In genomic region chr12:32305163-32305562, GRCh38 we compare ENCODE assay signal across 8 cellular contexts.
A peak's percentile ranks its signal among the peaks of the same experiment; 100 is the strongest.
DNase-seq lines count a peak whose midpoint lies in the region; ATAC-seq, FAIRE-seq and TF ChIP-seq lines count a peak whose summit lies in the region.

No MANE protein-coding gene starts in this region.

- no peak overlapping the region for H2AFZ ChIP-seq in SU-DHL-6 (ENCODE audit: low read depth, low read length, severe bottlenecking)

- H3K4me2 ChIP-seq in SU-DHL-6 (ENCODE audit: low read depth, low read length, poor library complexity, severe bottlenecking), result peak overlapping the region; percentile 54

- no peaks in the 10 kb centered on the region for H4K20me1 ChIP-seq in SU-DHL-6 (ENCODE audit: low read depth, low read length)

- peak; percentile 70 for FAIRE-seq in islet of Langerhans (lab: Jason Lieb, UNC)
- FAIRE-seq in H54 (lab: Jason Lieb, UNC), result no peak

- TF ChIP-seq CTCF in C4-2B (conservative IDR thresholded peaks at IDR 0.05) (peak; percentile 75), GM20000 (IDR thresholded peaks at IDR 0.05; ENCODE audit: extremely low read depth, missing control alignments) (peak; percentile 16), SU-DHL-6 (IDR thresholded peaks at IDR 0.05; ENCODE audit: insufficient read depth, low read length, poor library complexity, severe bottlenecking) (peak; percentile 12), omental fat pad (IDR thresholded peaks at IDR 0.05) (no peak)

- no peak for TF ChIP-seq POLR2A in H54 (IDR thresholded peaks at IDR 0.05; ENCODE audit: low read depth, low read length)

- no peak for ATAC-seq in omental fat pad (ENCODE audit: low FRiP score)

- peaks cover 41% of the 10 kb centered on the region for H3F3A ChIP-seq in SU-DHL-6 (ENCODE audit: insufficient read depth)

- H3K9me3 ChIP-seq in SU-DHL-6 (ENCODE audit: insufficient read depth, low read length), result no peaks in the 10 kb centered on the region

- no peak for DNase-seq in GM20000 (ENCODE audit: low spot score)
- DNase-seq in NCI-H1417 treated with DMSO at 0.1 percent for 48 hours (lab: John Stamatoyannopoulos, UW), result no peak
- DNase-seq in H54 (ENCODE audit: insufficient read length, low spot score), result no peak
- DNase-seq in omental fat pad (ENCODE audit: low spot score), result no peak
- DNase-seq in GM19240 (ENCODE audit: insufficient read length, low spot score), result no peak

- no peaks in the 10 kb centered on the region for H3K9me2 ChIP-seq in SU-DHL-6 (replicated peaks; ENCODE audit: insufficient read depth, low read length)

- no peaks in the 10 kb centered on the region for H3K27me3 ChIP-seq in SU-DHL-6 (ENCODE audit: low read length)

- no peak overlapping the region for H3K4me3 ChIP-seq in SU-DHL-6 (ENCODE audit: insufficient read depth, low read length, poor library complexity, severe bottlenecking)

- H3K27ac ChIP-seq in C4-2B, result no peak overlapping the region
- peak overlapping the region; percentile 93 for H3K27ac ChIP-seq in SU-DHL-6 (ENCODE audit: low read depth, low read length)

- H3K79me2 ChIP-seq in SU-DHL-6 (ENCODE audit: insufficient read depth, low read length), result peaks cover 10% of the 10 kb centered on the region; the same call in 1 of the 2 replicates

- H3K36me3 ChIP-seq in SU-DHL-6 (ENCODE audit: low read length), result peaks cover 6% of the 10 kb centered on the region; the same call in 1 of the 2 replicates

- H3K9ac ChIP-seq in SU-DHL-6 (ENCODE audit: low read length), result peak overlapping the region; percentile 56; the same call in 1 of the 2 replicates

Comparison
In these comparisons a context has a peak if more than half of its experiments do, and no peak if none do; other contexts are left out.
1. CTCF ChIP-seq: peak in C4-2B (single experiment), GM20000 (single experiment) and SU-DHL-6 (single experiment); none in omental fat pad (0 of 3).